8 cellular contexts compared by ENCODE assay signal in genomic region chr6:1313755-1314503, GRCh38. TPM values are rescaled to one million over a fixed set of nuclear protein-coding genes. Genes with fewer than 3 reads are reported as not detected.
A peak's percentile ranks its signal among the peaks of the same experiment; 100 is the strongest.
DNase-seq lines count a peak whose midpoint lies in the region; TF ChIP-seq lines count a peak whose summit lies in the region.

No MANE protein-coding gene starts in this region.

- WGBS in trophoblast cell (ENCODE audit: extremely low coverage, insufficient coverage, insufficient read length) = no CpG with 5 or more reads among the region's 46 CpGs

- H2AK5ac ChIP-seq in trophoblast cell (ENCODE audit: low read length) = no peak overlapping the region

- TF ChIP-seq CTCF in GM12875 (IDR thresholded peaks at IDR 0.05; ENCODE audit: borderline replicate concordance, insufficient read depth, low read depth, low read length) (0 out of 2 replicates have a peak, but pooled peaks have one; percentile 32), epithelial cell of esophagus (IDR thresholded peaks at IDR 0.05; ENCODE audit: insufficient read depth, low read depth, low read length, missing control alignments) (no peak)

- no peak overlapping the region for H2BK5ac ChIP-seq in trophoblast cell (ENCODE audit: low read depth, low read length, poor library complexity)

- no peak overlapping the region for H3K23ac ChIP-seq in trophoblast cell (ENCODE audit: low read length)

- H3K27ac ChIP-seq in trophoblast cell (ENCODE audit: low read depth, low read length) = no peak overlapping the region

- no peak overlapping the region for H4K12ac ChIP-seq in trophoblast cell (ENCODE audit: low read depth, low read length)

- no peak overlapping the region for H3K14ac ChIP-seq in trophoblast cell (ENCODE audit: low read length)

- H3K79me2 ChIP-seq in trophoblast cell (ENCODE audit: control insufficient read depth, insufficient read depth, low read length, poor library complexity) = no peaks in the 10 kb centered on the region

- no peak overlapping the region for H4K91ac ChIP-seq in trophoblast cell (ENCODE audit: low read depth, low read length)

- peaks cover 18 to 19% of the 10 kb centered on the region in 2 experiments for H3K4me1 ChIP-seq in trophoblast cell (ENCODE audit: control insufficient read depth in 1 of 2, insufficient read depth in 2 of 2, low read length in 2 of 2)

- H3K9me3 ChIP-seq in trophoblast cell (ENCODE audit: insufficient read depth, low read depth, low read length) = no peaks in the 10 kb centered on the region

- H3K18ac ChIP-seq in trophoblast cell (ENCODE audit: low read length) = no peak overlapping the region

- H3K4me2 ChIP-seq in trophoblast cell (ENCODE audit: low read length) = peak overlapping the region; percentile 44

- peak; percentile 74 for DNase-seq in NCI-H748 (lab: John Stamatoyannopoulos, UW; ENCODE audit: unreplicated experiment)
- peak; percentile 67 for DNase-seq in epithelial cell of esophagus (ENCODE audit: low read depth)
- peak; percentile 30 to 50 for DNase-seq in trophoblast cell
- DNase-seq in EL = no peak
- no peak for DNase-seq in effector CD8-positive, alpha-beta T cell (lab: John Stamatoyannopoulos, UW)
- no peak for DNase-seq in DMS153 (lab: John Stamatoyannopoulos, UW)
- no peak for DNase-seq in OCI-M2 (lab: John Stamatoyannopoulos, UW; ENCODE audit: unreplicated experiment)

- H3K36me3 ChIP-seq in trophoblast cell (ENCODE audit: control insufficient read depth in 1 of 2, insufficient read depth in 2 of 2, low read length in 2 of 2) = no peaks in the 10 kb centered on the region

- no peak overlapping the region for H3K9ac ChIP-seq in trophoblast cell (ENCODE audit: low read length)

- no peaks in the 10 kb centered on the region for H3K79me1 ChIP-seq in trophoblast cell (ENCODE audit: low read length)

- H2BK12ac ChIP-seq in trophoblast cell (ENCODE audit: low read length) = no peak overlapping the region

- H3K27me3 ChIP-seq in trophoblast cell (ENCODE audit: insufficient read depth, low read length) = peaks cover 66% of the 10 kb centered on the region

- no peak overlapping the region for H2AFZ ChIP-seq in trophoblast cell (ENCODE audit: insufficient read depth, low read length, poor library complexity)

- H4K8ac ChIP-seq in trophoblast cell (ENCODE audit: low read depth, low read length) = no peak overlapping the region

- no peak overlapping the region for H3K4me3 ChIP-seq in GM12875 (ENCODE audit: low read depth, low read length)
- peak overlapping the region; percentile 84 for H3K4me3 ChIP-seq in epithelial cell of esophagus (ENCODE audit: low read length)
- H3K4me3 ChIP-seq in trophoblast cell (ENCODE audit: low read depth, low read length) = no peak overlapping the region

- H2BK120ac ChIP-seq in trophoblast cell (ENCODE audit: insufficient read depth, low read length, poor library complexity) = no peak overlapping the region

- no peak overlapping the region for H3K4ac ChIP-seq in trophoblast cell (ENCODE audit: low read depth, low read length)

RNA-seq across cellular contexts. Expression of gene FOXQ1, which starts 2.0 kb away (rescaled TPM):
- not detected in 2 replicates for polyA plus RNA-seq in trophoblast cell (2013)

Comparison
In these comparisons a context has a peak if more than half of its experiments do, and no peak if none do; other contexts are left out.
1. DNase-seq: peak in NCI-H748 (single experiment), epithelial cell of esophagus (single experiment) and trophoblast cell (2 of 2); none in EL (single experiment), effector CD8-positive, alpha-beta T cell (single experiment), DMS153 (single experiment) and OCI-M2 (single experiment).